In the genomic region with DNA sequence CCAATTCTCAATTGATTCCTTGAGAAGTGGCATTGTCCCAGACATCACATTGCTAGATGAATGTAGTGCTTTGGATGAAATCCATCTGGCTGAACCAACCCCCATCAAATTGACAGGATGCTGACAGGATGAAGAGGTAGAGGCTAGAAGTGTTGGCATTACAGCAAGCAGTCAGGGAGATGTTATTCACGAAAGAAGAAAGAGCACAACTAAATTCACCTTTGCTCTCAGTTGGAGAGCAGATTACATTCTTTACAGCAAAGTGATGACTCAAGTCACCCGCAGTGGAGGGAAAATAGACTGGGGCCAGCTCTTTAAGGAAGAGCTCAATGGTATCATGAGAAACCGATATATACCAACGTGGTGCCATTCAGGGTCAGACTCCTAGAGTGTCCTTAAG, we compare ENCODE assay signal across 21 cellular contexts.
A peak's percentile ranks its signal among the peaks of the same experiment; 100 is the strongest.
DNase-seq lines count a peak whose midpoint lies in the region; ATAC-seq and TF ChIP-seq lines count a peak whose summit lies in the region.
"Had no signal": no experiment of that assay in that cellular context is flagged by ENCODE, and none has a peak within 500 bp of the region (broad histone marks: within the 10 kb centered on the region; RNA-seq: fewer than 3 reads in every experiment).

No MANE protein-coding gene starts in this region.

- H3K23ac ChIP-seq in neuronal stem cell (ENCODE audit: low read depth, low read length, poor library complexity), result no peak overlapping the region

- H3K4me1 Mint-ChIP-seq in WTC11, result peaks cover 5% of the 10 kb centered on the region
- peaks cover 7% of the 10 kb centered on the region; the same call in 1 of the 2 replicates for H3K4me1 Mint-ChIP-seq in HFFc6 (ENCODE audit: low read depth)
- H3K4me1 Mint-ChIP-seq: stimulated activated naive CD8-positive, alpha-beta T cell treated with anti-CD3 and anti-CD28 coated beads, Interleukin-15, amount 100 ng/mL, for 72 hours had no signal

- no peak overlapping the region for H2BK120ac ChIP-seq in neuronal stem cell (ENCODE audit: low read depth, low read length)

- no peaks in the 10 kb centered on the region for H3K36me3 ChIP-seq in neuronal stem cell (replicated peaks in 1 of 2; ENCODE audit: control insufficient read depth in 2 of 2, insufficient read depth in 2 of 2, low read length in 2 of 2)
- H3K36me3 ChIP-seq: right lobe of liver, upper lobe of right lung had no signal

- no peak overlapping the region for H3K4me2 ChIP-seq in neuronal stem cell (ENCODE audit: insufficient read depth, low read length, poor library complexity, severe bottlenecking)

- H2AFZ ChIP-seq in neuronal stem cell (ENCODE audit: low read length), result peak overlapping the region; percentile 2

- no peak overlapping the region for H3K27ac Mint-ChIP-seq in WTC11
- H3K27ac Mint-ChIP-seq in HFFc6, result no peak overlapping the region
- H3K27ac Mint-ChIP-seq: stimulated activated naive CD8-positive, alpha-beta T cell treated with anti-CD3 and anti-CD28 coated beads, Interleukin-15, amount 100 ng/mL, for 72 hours had no signal

- no peak overlapping the region for H4K8ac ChIP-seq in neuronal stem cell (ENCODE audit: low read depth, low read length)

- H3K27me3 Mint-ChIP-seq in WTC11 (ENCODE audit: low read depth) (no peaks in the 10 kb centered on the region), HFFc6 (ENCODE audit: insufficient read depth) (peaks cover 6% of the 10 kb centered on the region; the same call in 1 of the 2 replicates)

- H2BK5ac ChIP-seq in neuronal stem cell (ENCODE audit: low read length), result no peak overlapping the region

- no peaks in the 10 kb centered on the region for H3K27me3 ChIP-seq in neuronal stem cell (ENCODE audit: control insufficient read depth in 3 of 3, insufficient read depth in 3 of 3, low read depth in 1 of 3, low read length in 3 of 3)
- H3K27me3 ChIP-seq: right lobe of liver, upper lobe of right lung had no signal

- H2BK15ac ChIP-seq in neuronal stem cell (ENCODE audit: low read length), result no peak overlapping the region

- no peak overlapping the region for H2BK12ac ChIP-seq in neuronal stem cell (ENCODE audit: low read length)

- no peak overlapping the region for H3K4ac ChIP-seq in neuronal stem cell (ENCODE audit: low read length)

- no peak overlapping the region for H3K18ac ChIP-seq in neuronal stem cell (ENCODE audit: low read length)

- H3K27ac ChIP-seq in neuronal stem cell (replicated peaks; ENCODE audit: low read length), result no peak overlapping the region
- H3K27ac ChIP-seq: right lobe of liver, upper lobe of right lung had no signal

- H3K36me3 Mint-ChIP-seq in WTC11, result no peaks in the 10 kb centered on the region
- H3K36me3 Mint-ChIP-seq in HFFc6 (ENCODE audit: low read depth), result no peaks in the 10 kb centered on the region
- H3K36me3 Mint-ChIP-seq: CD14-positive monocyte had no signal

- H3K9me3 ChIP-seq in neuronal stem cell (replicated peaks in 1 of 2; ENCODE audit: control insufficient read depth in 2 of 2, insufficient read depth in 1 of 2, low read depth in 1 of 2, low read length in 2 of 2), result no peaks in the 10 kb centered on the region
- H3K9me3 ChIP-seq: right lobe of liver, upper lobe of right lung had no signal

- H4K91ac ChIP-seq in neuronal stem cell (ENCODE audit: low read depth, low read length, poor library complexity), result no peak overlapping the region

- no peak overlapping the region for H2AK5ac ChIP-seq in neuronal stem cell (ENCODE audit: low read depth, low read length)

- POLR2A ChIA-PET in WTC11 (lab: Charles Lee), result no interaction called here

- H3K14ac ChIP-seq in neuronal stem cell (ENCODE audit: low read length), result no peak overlapping the region

- CTCF ChIA-PET in WTC11 (lab: Charles Lee), result no interaction called here

- no peak overlapping the region for H3K4me3 ChIP-seq in neuronal stem cell (ENCODE audit: low read length in 2 of 2)
- H3K4me3 ChIP-seq: right lobe of liver, upper lobe of right lung had no signal

- ATAC-seq in WTC11, result peak; percentile 36
- ATAC-seq: right lobe of liver; stimulated activated naive CD8-positive, alpha-beta T cell treated with anti-CD3 and anti-CD28 coated beads, Interleukin-15, amount 100 ng/mL, for 72 hours; upper lobe of right lung had no signal

- H3K4me1 ChIP-seq in neuronal stem cell (ENCODE audit: control insufficient read depth in 2 of 2, insufficient read depth in 1 of 2, low read depth in 1 of 2, low read length in 2 of 2), result peaks cover 0 to 3% of the 10 kb centered on the region in 2 donors
- H3K4me1 ChIP-seq: right lobe of liver, upper lobe of right lung had no signal

- TF ChIP-seq CTCF in WTC11 (IDR thresholded peaks at IDR 0.05) (no peak), HFFc6 (IDR thresholded peaks at IDR 0.05) (no peak)

- no peaks in the 10 kb centered on the region for H3K9me3 Mint-ChIP-seq in WTC11
- no peaks in the 10 kb centered on the region for H3K9me3 Mint-ChIP-seq in HFFc6
- H3K9me3 Mint-ChIP-seq: CD14-positive monocyte; stimulated activated naive CD8-positive, alpha-beta T cell treated with anti-CD3 and anti-CD28 coated beads, Interleukin-15, amount 100 ng/mL, for 72 hours had no signal

- DNase-seq in NCI-H2227 treated with DMSO at 0.1 percent for 48 hours (lab: John Stamatoyannopoulos, UW) (peak; percentile 32), NCI-H2227 (lab: John Stamatoyannopoulos, UW; ENCODE audit: unreplicated experiment) (no peak), WTC11 (ENCODE audit: low spot score) (no peak), globus pallidus (ENCODE audit: low spot score) (peak; percentile 48), neuronal stem cell (ENCODE audit: low spot score) (no peak), HFFc6 (no peak), AG08395 (ENCODE audit: low spot score) (no peak), HuH-7.5 (ENCODE audit: low spot score) (no peak)
- DNase-seq: 8988T; activated effector memory CD4-positive, alpha-beta T cell treated with Interleukin-2 at 50 U/mL for 16 hours; amniotic stem cell; DMS153; glutamatergic neuron; H7; kidney; NCI-H1417; NCI-H345; right lobe of liver; stimulated activated naive CD8-positive, alpha-beta T cell treated with anti-CD3 and anti-CD28 coated beads, Interleukin-15, amount 100 ng/mL, for 72 hours; upper lobe of right lung had no signal

- no peaks in the 10 kb centered on the region for H3K79me1 ChIP-seq in neuronal stem cell (ENCODE audit: low read depth, low read length)

- no peak overlapping the region for H3K9ac ChIP-seq in neuronal stem cell (ENCODE audit: low read depth, low read length, poor library complexity)

- H3K4me3 Mint-ChIP-seq in WTC11, result no peak overlapping the region
- no peak overlapping the region for H3K4me3 Mint-ChIP-seq in HFFc6
- H3K4me3 Mint-ChIP-seq: CD14-positive monocyte; stimulated activated naive CD8-positive, alpha-beta T cell treated with anti-CD3 and anti-CD28 coated beads, Interleukin-15, amount 100 ng/mL, for 72 hours had no signal

- WGBS in neuronal stem cell (ENCODE audit: extremely low coverage in 2 of 2, insufficient read length in 2 of 2, insufficient replicate concordance in 1 of 2), 2 donors, result no CpG with 5 or more reads among the region's 4 CpGs

TF ChIP-seq in WTC11, 78 proteins besides CTCF, POLR2A, EP300 and RAD21 (continues in another document):
- TF ChIP-seq ZNF396 (CRISPR knock-in tag; IDR thresholded peaks at IDR 0.05; ENCODE audit: borderline replicate concordance), result no peak
- TF ChIP-seq, protein P1, sequence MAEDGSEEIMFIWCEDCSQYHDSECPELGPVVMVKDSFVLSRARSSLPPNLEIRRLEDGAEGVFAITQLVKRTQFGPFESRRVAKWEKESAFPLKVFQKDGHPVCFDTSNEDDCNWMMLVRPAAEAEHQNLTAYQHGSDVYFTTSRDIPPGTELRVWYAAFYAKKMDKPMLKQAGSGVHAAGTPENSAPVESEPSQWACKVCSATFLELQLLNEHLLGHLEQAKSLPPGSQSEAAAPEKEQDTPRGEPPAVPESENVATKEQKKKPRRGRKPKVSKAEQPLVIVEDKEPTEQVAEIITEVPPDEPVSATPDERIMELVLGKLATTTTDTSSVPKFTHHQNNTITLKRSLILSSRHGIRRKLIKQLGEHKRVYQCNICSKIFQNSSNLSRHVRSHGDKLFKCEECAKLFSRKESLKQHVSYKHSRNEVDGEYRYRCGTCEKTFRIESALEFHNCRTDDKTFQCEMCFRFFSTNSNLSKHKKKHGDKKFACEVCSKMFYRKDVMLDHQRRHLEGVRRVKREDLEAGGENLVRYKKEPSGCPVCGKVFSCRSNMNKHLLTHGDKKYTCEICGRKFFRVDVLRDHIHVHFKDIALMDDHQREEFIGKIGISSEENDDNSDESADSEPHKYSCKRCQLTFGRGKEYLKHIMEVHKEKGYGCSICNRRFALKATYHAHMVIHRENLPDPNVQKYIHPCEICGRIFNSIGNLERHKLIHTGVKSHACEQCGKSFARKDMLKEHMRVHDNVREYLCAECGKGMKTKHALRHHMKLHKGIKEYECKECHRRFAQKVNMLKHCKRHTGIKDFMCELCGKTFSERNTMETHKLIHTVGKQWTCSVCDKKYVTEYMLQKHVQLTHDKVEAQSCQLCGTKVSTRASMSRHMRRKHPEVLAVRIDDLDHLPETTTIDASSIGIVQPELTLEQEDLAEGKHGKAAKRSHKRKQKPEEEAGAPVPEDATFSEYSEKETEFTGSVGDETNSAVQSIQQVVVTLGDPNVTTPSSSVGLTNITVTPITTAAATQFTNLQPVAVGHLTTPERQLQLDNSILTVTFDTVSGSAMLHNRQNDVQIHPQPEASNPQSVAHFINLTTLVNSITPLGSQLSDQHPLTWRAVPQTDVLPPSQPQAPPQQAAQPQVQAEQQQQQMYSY (CRISPR knock-in tag; IDR thresholded peaks at IDR 0.05), result no peak
- no peak for TF ChIP-seq SMAD3 (CRISPR knock-in tag; IDR thresholded peaks at IDR 0.05; ENCODE audit: borderline replicate concordance)
- no peak for TF ChIP-seq ZBTB21 (CRISPR knock-in tag; IDR thresholded peaks at IDR 0.05; ENCODE audit: borderline replicate concordance)
- no peak for TF ChIP-seq GABPB1 (CRISPR knock-in tag; IDR thresholded peaks at IDR 0.05)
- no peak for TF ChIP-seq FOXP1 (CRISPR knock-in tag; IDR thresholded peaks at IDR 0.05; ENCODE audit: borderline replicate concordance)
- no peak for TF ChIP-seq JAZF1 (CRISPR knock-in tag; IDR thresholded peaks at IDR 0.05)
- no peak for TF ChIP-seq MXD4 (CRISPR knock-in tag; IDR thresholded peaks at IDR 0.05; ENCODE audit: borderline replicate concordance)

Comparison
In these comparisons a context has a peak if more than half of its experiments do, and no peak if none do; other contexts are left out.
1. DNase-seq: peak in NCI-H2227 treated with DMSO at 0.1 percent for 48 hours (single experiment) and globus pallidus (single experiment); none in NCI-H2227 (single experiment), WTC11 (single experiment), neuronal stem cell (single experiment), HFFc6 (single experiment), AG08395 (single experiment) and HuH-7.5 (single experiment).